8 cellular contexts compared by ENCODE assay signal in genomic region chr11:11849127-11849746, GRCh38. TPM values are rescaled to one million over a fixed set of nuclear protein-coding genes. Genes with fewer than 3 reads are reported as not detected.
DNase-seq lines count a peak whose midpoint lies in the region; ATAC-seq and TF ChIP-seq lines count a peak whose summit lies in the region.

No MANE protein-coding gene starts in this region.

- no CpG with 5 or more reads among the region's 3 CpGs for WGBS in H9 (ENCODE audit: extremely low coverage, insufficient read length, low lambda C conversion rate)

- H3K27me3 Mint-ChIP-seq in H9 (ENCODE audit: low read depth) (no peaks in the 10 kb centered on the region), T-cell (no peaks in the 10 kb centered on the region)

- H3K27ac ChIP-seq in H9 (ENCODE audit: insufficient read length, low read depth, low read length): no peak overlapping the region
- H3K27ac ChIP-seq in MM.1S (ENCODE audit: low read length): no peak overlapping the region
- H3K27ac ChIP-seq in ascending aorta: peak overlapping the region; percentile 6 to 34

- H3K4me3 Mint-ChIP-seq in H9 (no peak overlapping the region), T-cell (peak overlapping the region in 2 of 3 donors; percentile 56 to 59)

- H2BK12ac ChIP-seq in H9 (ENCODE audit: insufficient read length, low read depth, low read length): no peak overlapping the region

- no peaks in the 10 kb centered on the region for H3K27me3 ChIP-seq in H9 (ENCODE audit: insufficient read depth, low read length)
- H3K27me3 ChIP-seq in MM.1S (replicated peaks; ENCODE audit: insufficient read depth, low read length): no peaks in the 10 kb centered on the region
- no peaks in the 10 kb centered on the region for H3K27me3 ChIP-seq in ascending aorta

- no peak overlapping the region for H4K8ac ChIP-seq in H9 (replicated peaks; ENCODE audit: insufficient read length, low read depth, low read length)

- no peak overlapping the region for H3K23ac ChIP-seq in H9 (ENCODE audit: insufficient read length, low read depth, low read length)

- H3K36me3 Mint-ChIP-seq in H9 (ENCODE audit: insufficient read depth in 1 of 3, low read depth in 3 of 3) (peaks cover 0 to 6% (median 0%) of the 10 kb centered on the region in 3 experiments; a peak in 1 of 7 replicates), T-cell (no peaks in the 10 kb centered on the region)

- H3K56ac ChIP-seq in H9 (ENCODE audit: insufficient read length, low read depth, low read length): no peak overlapping the region

- no peaks in the 10 kb centered on the region for H3K36me3 ChIP-seq in MM.1S (replicated peaks; ENCODE audit: insufficient read depth, low read length)
- H3K36me3 ChIP-seq in ascending aorta: no peaks in the 10 kb centered on the region

- H2AK5ac ChIP-seq in H9 (ENCODE audit: insufficient read length, low read length): no peak overlapping the region

- POLR2A ChIA-PET in T-cell (lab: Charles Lee): interaction anchor here in 1 of 2 donors (0.6 to 1.3 kb wide), 2 partner anchors 98 to 820 kb away, joined by 3 read pairs; no protein-coding TSS in a partner anchor

- no peaks in the 10 kb centered on the region for H3K23me2 ChIP-seq in H9 (ENCODE audit: insufficient read length, low read depth, low read length, poor library complexity, severe bottlenecking)

- H3K18ac ChIP-seq in H9 (ENCODE audit: insufficient read length, low read depth, low read length): no peak overlapping the region

- H3K4me1 Mint-ChIP-seq in H9: peaks cover 44 to 50% of the 10 kb centered on the region in 2 experiments
- peaks cover 55 to 59% (median 56%) of the 10 kb centered on the region in 3 donors for H3K4me1 Mint-ChIP-seq in T-cell

- H2BK5ac ChIP-seq in H9 (ENCODE audit: insufficient read length, low read length): no peak overlapping the region

- no peak overlapping the region for H3T11ph ChIP-seq in H9 (ENCODE audit: low read length)

- peaks cover 5% of the 10 kb centered on the region; the same call in 1 of the 2 replicates for H3K4me1 ChIP-seq in H9 (ENCODE audit: insufficient read depth, low read length)
- H3K4me1 ChIP-seq in MM.1S (ENCODE audit: low read length): peaks cover 33% of the 10 kb centered on the region
- H3K4me1 ChIP-seq in ascending aorta: peaks cover 19 to 64% of the 10 kb centered on the region in 2 donors

- H4K91ac ChIP-seq in H9 (ENCODE audit: insufficient read length, low read depth, low read length): no peak overlapping the region

- intact Hi-C loops in ascending aorta (cut with DNase I): loop anchor here (5.0 to 10.0 kb wide), 2 partner anchors 66 to 1042 kb away; partner anchors contain the start of gene EIF4G2

- H3K79me2 ChIP-seq in H9 (ENCODE audit: insufficient read depth, low read length): peaks cover 20% of the 10 kb centered on the region; the same call in 1 of the 2 replicates
- peaks cover 100% of the 10 kb centered on the region for H3K79me2 ChIP-seq in MM.1S (ENCODE audit: low read length)

- peaks cover 10% of the 10 kb centered on the region; the same call in 1 of the 2 replicates for H3F3A ChIP-seq in MM.1S (ENCODE audit: insufficient read depth, low read length)

- DNase-seq in H9 (peak; percentile 62), MM.1S (peak; percentile 69), T-cell (peak in 33 of 34 experiments; percentile 26 to 68 (median 56)), ascending aorta (ENCODE audit: low spot score in 2 of 2) (peak in 1 of 2 donors; percentile 69), inferior parietal cortex (ENCODE audit: extremely low spot score) (peak; percentile 55), hepatic stellate cell (ENCODE audit: low spot score) (no peak)
- peak; percentile 26 to 43 (median 31) for DNase-seq in stimulated activated CD4-positive, alpha-beta T cell treated with anti-CD3 and anti-CD28 coated beads, Interleukin-1b, Interleukin-23, amount 100 ng/mL, for 24 hours (ENCODE audit: low read depth in 4 of 4, low spot score in 1 of 4)

- H2BK15ac ChIP-seq in H9 (ENCODE audit: low read depth, low read length): no peak overlapping the region

- no peak overlapping the region for H3K9ac ChIP-seq in H9 (ENCODE audit: extremely low read depth, insufficient read length, low read length)
- H3K9ac ChIP-seq in MM.1S (ENCODE audit: low read length): no peak overlapping the region

- ATAC-seq in T-cell (replicated peaks in 1 of 4): peak; percentile 89 to 94 (median 90)

- TF ChIP-seq CTCF in GM12874 (IDR thresholded peaks at IDR 0.05; ENCODE audit: insufficient read depth, low read depth, low read length) (peak; percentile 75), H9 (conservative IDR thresholded peaks at IDR 0.05) (peak; percentile 77), MM.1S (IDR thresholded peaks at IDR 0.05; ENCODE audit: low read length) (peak; percentile 79), ascending aorta (IDR thresholded peaks at IDR 0.05) (peak; percentile 8 to 52 (median 25))

- H3K79me1 ChIP-seq in H9 (ENCODE audit: insufficient read depth, low read depth, low read length, poor library complexity, severe bottlenecking): no peaks in the 10 kb centered on the region

- no peak overlapping the region for H2BK120ac ChIP-seq in H9 (ENCODE audit: low read depth, low read length, poor library complexity, severe bottlenecking)

- H3K9me3 ChIP-seq in H9 (ENCODE audit: control insufficient read depth, low read depth, low read length) (no peaks in the 10 kb centered on the region), MM.1S (replicated peaks; ENCODE audit: insufficient read depth, low read length) (no peaks in the 10 kb centered on the region), ascending aorta (no peaks in the 10 kb centered on the region)

- H3K4ac ChIP-seq in H9 (ENCODE audit: low read depth, low read length): no peak overlapping the region

- no peak overlapping the region for H4K5ac ChIP-seq in H9 (ENCODE audit: insufficient read length, low read depth, low read length)

- H3K9me3 Mint-ChIP-seq in H9 (no peaks in the 10 kb centered on the region), T-cell (no peaks in the 10 kb centered on the region)

- no peak overlapping the region for H3K14ac ChIP-seq in H9 (ENCODE audit: insufficient read depth, low read length)

- H2AFZ ChIP-seq in H9 (ENCODE audit: low read length) (no peak overlapping the region), MM.1S (ENCODE audit: low read length) (no peak overlapping the region)

- CTCF ChIA-PET in T-cell (lab: Charles Lee): interaction anchor here (0.6 to 2.0 kb wide), 25 partner anchors 9 to 1040 kb away, joined by 3 to 11 read pairs (median 4); partner anchors contain the start of gene EIF4G2 (in 1 of the 2)

- no peak overlapping the region for H3K4me2 ChIP-seq in H9 (ENCODE audit: insufficient read depth, insufficient read length, low read length)
- peak overlapping the region; percentile 16; the same call in 1 of the 2 replicates for H3K4me2 ChIP-seq in MM.1S (ENCODE audit: low read depth, low read length)

- no peaks in the 10 kb centered on the region for H3K9me2 ChIP-seq in MM.1S (replicated peaks; ENCODE audit: insufficient read depth, low read length)

- no peak overlapping the region for H2BK20ac ChIP-seq in H9 (ENCODE audit: low read depth, low read length, poor library complexity, severe bottlenecking)

- H3K27ac Mint-ChIP-seq in H9: no peak overlapping the region; a peak in 1 of 7 replicates
- peak overlapping the region; percentile 30 to 84 for H3K27ac Mint-ChIP-seq in T-cell

- H3K4me3 ChIP-seq in MM.1S (ENCODE audit: low read length) (no peak overlapping the region), ascending aorta (no peak overlapping the region)

- H4K20me1 ChIP-seq in H9 (ENCODE audit: control insufficient read depth, insufficient read depth, insufficient read length) (no peaks in the 10 kb centered on the region), MM.1S (ENCODE audit: insufficient read depth, low read length) (peaks cover 79% of the 10 kb centered on the region)

RNA-seq across cellular contexts. Expression of gene USP47, which starts 7.5 kb away (rescaled TPM):
- total RNA-seq in H9 (2021) (24.3 and 26.7 TPM in 2 replicates), T-cell (10 to 100 TPM; 49.3 to 77.6 (median 58.6) TPM), ascending aorta (18.2 TPM)

Comparison
In these comparisons a context has a peak if more than half of its experiments do, and no peak if none do; other contexts are left out.
1. CTCF ChIP-seq: peak in every context shown above with its lines; median percentile 79 in MM.1S; 77 in H9; 75 in GM12874; 25 in ascending aorta.
2. H3K27ac ChIP-seq: peak in ascending aorta (2 of 2); none in H9 (single experiment) and MM.1S (single experiment).
3. H3K27ac Mint-ChIP-seq: peak in T-cell (2 of 2); none in H9 (0 of 3).
4. H3K4me3 Mint-ChIP-seq: peak in T-cell (2 of 3); none in H9 (0 of 2).